Comparison of ENCODE assay signal across 2 cellular contexts in the genomic region with DNA sequence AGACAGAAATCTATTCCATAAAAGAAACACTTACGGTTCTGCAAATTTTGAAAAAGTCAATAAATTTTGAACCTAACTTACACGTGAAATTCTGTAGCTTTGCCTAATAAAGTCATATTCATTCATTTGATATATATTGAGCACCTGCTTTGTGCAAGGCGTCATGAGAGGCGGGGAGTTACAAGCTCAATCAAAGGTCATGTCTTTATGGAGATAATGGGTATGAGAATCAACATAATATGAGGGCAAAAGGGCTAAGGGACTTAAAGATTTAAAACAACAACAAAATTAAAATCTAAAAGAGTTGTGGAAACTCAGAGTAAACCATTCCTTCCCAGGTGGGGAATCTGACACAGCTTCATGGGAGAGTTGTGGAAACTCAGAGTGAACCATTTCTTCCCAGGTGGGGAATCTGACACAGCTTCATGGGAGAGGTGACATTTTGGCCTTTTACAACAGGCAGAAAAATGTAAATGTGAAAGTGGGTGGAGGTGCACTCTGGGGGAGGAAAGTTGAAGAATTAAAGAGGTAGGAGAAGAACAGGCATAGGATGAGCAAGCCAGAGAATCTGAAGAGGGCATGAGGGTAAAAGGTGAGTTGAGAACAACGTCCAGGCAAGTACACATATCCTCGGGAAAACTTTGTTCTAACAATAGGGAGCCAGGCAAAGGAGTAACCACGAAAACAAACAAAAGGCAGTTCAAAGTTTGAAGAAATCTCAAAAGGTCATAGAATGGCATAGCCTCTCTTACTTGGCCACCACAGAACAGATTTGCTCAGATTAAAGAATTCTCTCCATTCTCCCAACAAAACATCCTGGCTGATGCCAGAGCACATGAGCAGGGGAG.
TF ChIP-seq lines count a peak whose summit lies in the region.

No MANE protein-coding gene starts in this region.

TF ChIP-seq in GM23338, 12 proteins besides CTCF, POLR2A, EP300 and RAD21 (continues in another document):
- TF ChIP-seq EZH2phosphoT487 (IDR thresholded peaks at IDR 0.05; ENCODE audit: unreplicated experiment) (no peak), CREB1 (CRISPR knock-in tag; IDR thresholded peaks at IDR 0.05; ENCODE audit: low read depth) (no peak), ZNF114 (CRISPR knock-in tag; IDR thresholded peaks at IDR 0.05) (no peak), NANOG (IDR thresholded peaks at IDR 0.05; ENCODE audit: borderline replicate concordance) (no peak), JUNB (IDR thresholded peaks at IDR 0.05; ENCODE audit: unreplicated experiment) (no peak), POLR2AphosphoS5 (IDR thresholded peaks at IDR 0.05; ENCODE audit: low read depth) (no peak), EZH2 (IDR thresholded peaks at IDR 0.05; ENCODE audit: low read depth, unreplicated experiment) (no peak), ZNF331 (CRISPR knock-in tag; IDR thresholded peaks at IDR 0.05; ENCODE audit: low read depth) (no peak)
- TF ChIP-seq, protein P1, sequence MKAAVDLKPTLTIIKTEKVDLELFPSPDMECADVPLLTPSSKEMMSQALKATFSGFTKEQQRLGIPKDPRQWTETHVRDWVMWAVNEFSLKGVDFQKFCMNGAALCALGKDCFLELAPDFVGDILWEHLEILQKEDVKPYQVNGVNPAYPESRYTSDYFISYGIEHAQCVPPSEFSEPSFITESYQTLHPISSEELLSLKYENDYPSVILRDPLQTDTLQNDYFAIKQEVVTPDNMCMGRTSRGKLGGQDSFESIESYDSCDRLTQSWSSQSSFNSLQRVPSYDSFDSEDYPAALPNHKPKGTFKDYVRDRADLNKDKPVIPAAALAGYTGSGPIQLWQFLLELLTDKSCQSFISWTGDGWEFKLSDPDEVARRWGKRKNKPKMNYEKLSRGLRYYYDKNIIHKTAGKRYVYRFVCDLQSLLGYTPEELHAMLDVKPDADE (IDR thresholded peaks at IDR 0.05), result no peak
- TF ChIP-seq, protein P2, sequence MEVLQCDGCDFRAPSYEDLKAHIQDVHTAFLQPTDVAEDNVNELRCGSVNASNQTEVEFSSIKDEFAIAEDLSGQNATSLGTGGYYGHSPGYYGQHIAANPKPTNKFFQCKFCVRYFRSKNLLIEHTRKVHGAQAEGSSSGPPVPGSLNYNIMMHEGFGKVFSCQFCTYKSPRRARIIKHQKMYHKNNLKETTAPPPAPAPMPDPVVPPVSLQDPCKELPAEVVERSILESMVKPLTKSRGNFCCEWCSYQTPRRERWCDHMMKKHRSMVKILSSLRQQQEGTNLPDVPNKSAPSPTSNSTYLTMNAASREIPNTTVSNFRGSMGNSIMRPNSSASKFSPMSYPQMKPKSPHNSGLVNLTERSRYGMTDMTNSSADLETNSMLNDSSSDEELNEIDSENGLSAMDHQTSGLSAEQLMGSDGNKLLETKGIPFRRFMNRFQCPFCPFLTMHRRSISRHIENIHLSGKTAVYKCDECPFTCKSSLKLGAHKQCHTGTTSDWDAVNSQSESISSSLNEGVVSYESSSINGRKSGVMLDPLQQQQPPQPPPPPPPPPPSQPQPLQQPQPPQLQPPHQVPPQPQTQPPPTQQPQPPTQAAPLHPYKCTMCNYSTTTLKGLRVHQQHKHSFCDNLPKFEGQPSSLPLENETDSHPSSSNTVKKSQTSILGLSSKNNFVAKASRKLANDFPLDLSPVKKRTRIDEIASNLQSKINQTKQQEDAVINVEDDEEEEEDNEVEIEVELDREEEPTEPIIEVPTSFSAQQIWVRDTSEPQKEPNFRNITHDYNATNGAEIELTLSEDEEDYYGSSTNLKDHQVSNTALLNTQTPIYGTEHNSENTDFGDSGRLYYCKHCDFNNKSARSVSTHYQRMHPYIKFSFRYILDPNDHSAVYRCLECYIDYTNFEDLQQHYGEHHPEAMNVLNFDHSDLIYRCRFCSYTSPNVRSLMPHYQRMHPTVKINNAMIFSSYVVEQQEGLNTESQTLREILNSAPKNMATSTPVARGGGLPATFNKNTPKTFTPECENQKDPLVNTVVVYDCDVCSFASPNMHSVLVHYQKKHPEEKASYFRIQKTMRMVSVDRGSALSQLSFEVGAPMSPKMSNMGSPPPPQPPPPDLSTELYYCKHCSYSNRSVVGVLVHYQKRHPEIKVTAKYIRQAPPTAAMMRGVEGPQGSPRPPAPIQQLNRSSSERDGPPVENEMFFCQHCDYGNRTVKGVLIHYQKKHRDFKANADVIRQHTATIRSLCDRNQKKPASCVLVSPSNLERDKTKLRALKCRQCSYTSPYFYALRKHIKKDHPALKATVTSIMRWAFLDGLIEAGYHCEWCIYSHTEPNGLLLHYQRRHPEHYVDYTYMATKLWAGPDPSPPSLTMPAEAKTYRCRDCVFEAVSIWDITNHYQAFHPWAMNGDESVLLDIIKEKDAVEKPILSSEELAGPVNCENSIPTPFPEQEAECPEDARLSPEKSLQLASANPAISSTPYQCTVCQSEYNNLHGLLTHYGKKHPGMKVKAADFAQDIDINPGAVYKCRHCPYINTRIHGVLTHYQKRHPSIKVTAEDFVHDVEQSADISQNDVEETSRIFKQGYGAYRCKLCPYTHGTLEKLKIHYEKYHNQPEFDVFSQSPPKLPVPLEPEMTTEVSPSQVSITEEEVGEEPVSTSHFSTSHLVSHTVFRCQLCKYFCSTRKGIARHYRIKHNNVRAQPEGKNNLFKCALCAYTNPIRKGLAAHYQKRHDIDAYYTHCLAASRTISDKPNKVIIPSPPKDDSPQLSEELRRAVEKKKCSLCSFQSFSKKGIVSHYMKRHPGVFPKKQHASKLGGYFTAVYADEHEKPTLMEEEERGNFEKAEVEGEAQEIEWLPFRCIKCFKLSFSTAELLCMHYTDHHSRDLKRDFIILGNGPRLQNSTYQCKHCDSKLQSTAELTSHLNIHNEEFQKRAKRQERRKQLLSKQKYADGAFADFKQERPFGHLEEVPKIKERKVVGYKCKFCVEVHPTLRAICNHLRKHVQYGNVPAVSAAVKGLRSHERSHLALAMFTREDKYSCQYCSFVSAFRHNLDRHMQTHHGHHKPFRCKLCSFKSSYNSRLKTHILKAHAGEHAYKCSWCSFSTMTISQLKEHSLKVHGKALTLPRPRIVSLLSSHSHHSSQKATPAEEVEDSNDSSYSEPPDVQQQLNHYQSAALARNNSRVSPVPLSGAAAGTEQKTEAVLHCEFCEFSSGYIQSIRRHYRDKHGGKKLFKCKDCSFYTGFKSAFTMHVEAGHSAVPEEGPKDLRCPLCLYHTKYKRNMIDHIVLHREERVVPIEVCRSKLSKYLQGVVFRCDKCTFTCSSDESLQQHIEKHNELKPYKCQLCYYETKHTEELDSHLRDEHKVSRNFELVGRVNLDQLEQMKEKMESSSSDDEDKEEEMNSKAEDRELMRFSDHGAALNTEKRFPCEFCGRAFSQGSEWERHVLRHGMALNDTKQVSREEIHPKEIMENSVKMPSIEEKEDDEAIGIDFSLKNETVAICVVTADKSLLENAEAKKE (CRISPR knock-in tag; IDR thresholded peaks at IDR 0.05), result no peak

TF ChIP-seq in GM12878, 131 proteins besides CTCF, POLR2A, EP300 and RAD21:
- no peak for TF ChIP-seq MTA2 (IDR thresholded peaks at IDR 0.05; ENCODE audit: low read depth)
- TF ChIP-seq, protein P3, sequence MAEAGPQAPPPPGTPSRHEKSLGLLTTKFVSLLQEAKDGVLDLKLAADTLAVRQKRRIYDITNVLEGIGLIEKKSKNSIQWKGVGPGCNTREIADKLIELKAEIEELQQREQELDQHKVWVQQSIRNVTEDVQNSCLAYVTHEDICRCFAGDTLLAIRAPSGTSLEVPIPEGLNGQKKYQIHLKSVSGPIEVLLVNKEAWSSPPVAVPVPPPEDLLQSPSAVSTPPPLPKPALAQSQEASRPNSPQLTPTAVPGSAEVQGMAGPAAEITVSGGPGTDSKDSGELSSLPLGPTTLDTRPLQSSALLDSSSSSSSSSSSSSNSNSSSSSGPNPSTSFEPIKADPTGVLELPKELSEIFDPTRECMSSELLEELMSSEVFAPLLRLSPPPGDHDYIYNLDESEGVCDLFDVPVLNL (IDR thresholded peaks at IDR 0.05; ENCODE audit: low read depth, low read length), result no peak
- no peak for TF ChIP-seq CBX5 (IDR thresholded peaks at IDR 0.05; ENCODE audit: low read depth)
- TF ChIP-seq SMAD1 (IDR thresholded peaks at IDR 0.05; ENCODE audit: low read depth, partially characterized antibody), result no peak
